Comparison of ENCODE assay signal across 8 cellular contexts in the genomic region with DNA sequence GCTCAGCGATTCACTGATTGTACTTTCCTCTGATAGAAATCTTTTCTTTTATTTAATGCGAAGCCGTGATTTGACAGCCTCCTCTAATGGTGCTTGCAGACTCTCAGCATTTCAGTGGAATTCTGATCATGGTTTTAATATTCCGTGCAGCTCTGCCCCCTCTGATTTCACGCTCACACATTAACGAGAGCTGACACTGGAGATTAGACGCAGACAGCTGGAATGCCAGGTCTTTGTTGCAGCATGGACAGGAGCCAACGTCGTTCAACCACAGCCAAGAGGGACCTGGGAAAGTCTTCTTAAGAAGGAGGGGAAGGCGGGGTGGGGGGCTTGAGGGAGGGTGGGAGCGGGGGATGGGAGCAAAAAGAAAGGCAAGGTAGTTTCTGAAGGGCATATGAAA.
DNase-seq lines count a peak whose midpoint lies in the region; ATAC-seq and TF ChIP-seq lines count a peak whose summit lies in the region.

No MANE protein-coding gene starts in this region.

- TF ChIP-seq CTCF in esophagus muscularis mucosa (IDR thresholded peaks at IDR 0.05) (no peak), CD14-positive monocyte (IDR thresholded peaks at IDR 0.05) (no peak)

- H3K9ac ChIP-seq in mucosa of rectum (ENCODE audit: low read depth in 1 of 2, low read length in 2 of 2) = no peak overlapping the region

- H3K9me3 Mint-ChIP-seq in CD14-positive monocyte = no peaks in the 10 kb centered on the region

- WGBS in esophagus muscularis mucosa = 2% methylated on average over 11 of the region's 11 CpGs

- intact Hi-C loops in esophagus muscularis mucosa (cut with DNase I) (no loop called here), CD14-positive monocyte (cut with micrococcal nuclease) (no loop called here)

- no peak overlapping the region for H3K27ac Mint-ChIP-seq in CD14-positive monocyte

- DNase-seq in AG08395 (ENCODE audit: low spot score) = peak; percentile 34
- DNase-seq in NCI-H187 (lab: John Stamatoyannopoulos, UW) = peak; percentile 8 to 20
- DNase-seq in esophagus muscularis mucosa (ENCODE audit: extremely low spot score) = peak; percentile 90
- DNase-seq in CD14-positive monocyte (ENCODE audit: low spot score) = no peak
- no peak for DNase-seq in effector memory CD4-positive, alpha-beta T cell

- H3K27me3 ChIP-seq in esophagus muscularis mucosa (no peaks in the 10 kb centered on the region), mucosa of rectum (ENCODE audit: control insufficient read depth in 2 of 2, insufficient read depth in 2 of 2, low read length in 2 of 2) (no peaks in the 10 kb centered on the region)
- H3K27me3 ChIP-seq in effector memory CD4-positive, alpha-beta T cell (replicated peaks; ENCODE audit: control insufficient read depth, insufficient read depth, low read length, poor library complexity, severe bottlenecking) = no peaks in the 10 kb centered on the region

- H3K4me1 ChIP-seq in esophagus muscularis mucosa (peaks cover 8 to 28% (median 18%) of the 10 kb centered on the region in 4 donors), mucosa of rectum (ENCODE audit: control insufficient read depth in 2 of 2, insufficient read depth in 2 of 2, low read length in 2 of 2) (no peaks in the 10 kb centered on the region)
- H3K4me1 ChIP-seq in effector memory CD4-positive, alpha-beta T cell (ENCODE audit: control insufficient read depth, insufficient read depth, low read length, poor library complexity, severe bottlenecking) = no peaks in the 10 kb centered on the region

- H3K27me3 Mint-ChIP-seq in CD14-positive monocyte (ENCODE audit: low read depth in 3 of 3) = peaks cover 10 to 13% (median 11%) of the 10 kb centered on the region in 3 donors

- H3K36me3 Mint-ChIP-seq in CD14-positive monocyte = no peaks in the 10 kb centered on the region

- H3K27ac ChIP-seq in esophagus muscularis mucosa (replicated peaks in 1 of 4) = peak overlapping the region in 3 of 4 donors; percentile 54 to 68 (median 59)
- H3K27ac ChIP-seq in mucosa of rectum (ENCODE audit: low read depth in 2 of 2, low read length in 2 of 2) = no peak overlapping the region
- H3K27ac ChIP-seq in effector memory CD4-positive, alpha-beta T cell (ENCODE audit: insufficient read depth, low read length, poor library complexity, severe bottlenecking) = no peak overlapping the region

- no peak for TF ChIP-seq EP300 in esophagus muscularis mucosa (IDR thresholded peaks at IDR 0.05)

- H3K4me3 ChIP-seq in esophagus muscularis mucosa (peak overlapping the region; percentile 40 to 58 (median 50)), mucosa of rectum (ENCODE audit: low read length in 2 of 2) (peak overlapping the region; percentile 13 to 33)
- no peak overlapping the region for H3K4me3 ChIP-seq in effector memory CD4-positive, alpha-beta T cell (ENCODE audit: insufficient read depth, low read depth, low read length, poor library complexity, severe bottlenecking)

- H3K4me1 Mint-ChIP-seq in CD14-positive monocyte = peaks cover 2% of the 10 kb centered on the region

- H3K9me3 ChIP-seq in esophagus muscularis mucosa = no peaks in the 10 kb centered on the region
- no peaks in the 10 kb centered on the region for H3K9me3 ChIP-seq in mucosa of rectum (ENCODE audit: control insufficient read depth in 2 of 2, low read length in 2 of 2)
- H3K9me3 ChIP-seq in effector memory CD4-positive, alpha-beta T cell (ENCODE audit: control insufficient read depth, low read length) = no peaks in the 10 kb centered on the region

- no peak for TF ChIP-seq POLR2A in esophagus muscularis mucosa (IDR thresholded peaks at IDR 0.05; ENCODE audit: low read depth)

- no peak overlapping the region for H3K4me3 Mint-ChIP-seq in CD14-positive monocyte

- ATAC-seq in HG03442 (IDR thresholded peaks at IDR 0.05; ENCODE audit: unreplicated experiment) (no peak), GM18867 (IDR thresholded peaks at IDR 0.05; ENCODE audit: unreplicated experiment) (no peak)

- H3K36me3 ChIP-seq in esophagus muscularis mucosa (no peaks in the 10 kb centered on the region), mucosa of rectum (ENCODE audit: control insufficient read depth in 2 of 2, insufficient read depth in 2 of 2, low read length in 2 of 2) (no peaks in the 10 kb centered on the region)
- H3K36me3 ChIP-seq in effector memory CD4-positive, alpha-beta T cell (ENCODE audit: control insufficient read depth, insufficient read depth, low read length) = no peaks in the 10 kb centered on the region

Comparison
In these comparisons a context has a peak if more than half of its experiments do, and no peak if none do; other contexts are left out.
1. DNase-seq: peak in AG08395 (single experiment), NCI-H187 (2 of 2) and esophagus muscularis mucosa (single experiment); none in CD14-positive monocyte (single experiment) and effector memory CD4-positive, alpha-beta T cell (0 of 3).
2. H3K27ac ChIP-seq: peak in esophagus muscularis mucosa (3 of 4); none in mucosa of rectum (0 of 2) and effector memory CD4-positive, alpha-beta T cell (single experiment).